ENCODE assay signal across 18 cellular contexts in the genomic region with DNA sequence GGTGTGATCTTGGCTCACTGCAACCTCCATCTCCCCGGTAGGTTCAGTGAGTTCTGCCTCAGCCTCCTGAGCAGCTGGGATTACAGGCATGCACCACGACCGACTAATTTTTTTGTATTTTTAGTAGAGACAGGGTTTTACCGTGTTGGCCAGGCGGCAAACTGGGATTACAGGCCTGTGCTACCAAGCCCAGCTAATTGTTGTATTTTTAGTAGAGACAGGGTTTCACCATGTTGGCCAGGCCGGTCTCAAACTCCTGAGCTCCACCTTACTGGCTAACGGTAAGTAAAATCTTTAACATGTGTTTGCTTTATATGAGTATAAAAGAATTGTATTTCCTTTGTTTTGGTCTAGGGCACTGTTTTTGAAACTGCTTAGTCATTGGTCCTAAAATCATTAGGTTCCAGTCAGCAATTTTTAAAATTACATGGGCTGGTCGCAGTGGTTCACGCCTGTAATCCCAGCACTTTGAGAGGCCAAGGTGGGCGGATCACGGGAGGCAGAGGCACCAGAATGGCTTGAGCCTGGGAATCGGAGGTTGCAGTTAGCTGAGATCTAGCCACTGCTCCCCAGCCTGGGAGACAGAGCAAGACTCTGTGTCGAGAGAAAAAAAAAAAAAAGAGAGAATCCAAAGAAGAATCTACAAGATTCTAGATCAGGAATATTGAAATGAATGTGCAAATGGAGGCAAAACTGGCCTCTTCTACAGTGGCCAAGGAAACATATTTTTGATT. TPM values are rescaled to one million over a fixed set of nuclear protein-coding genes. Genes with fewer than 3 reads are reported as not detected.
DNase-seq lines count a peak whose midpoint lies in the region; ATAC-seq, FAIRE-seq and TF ChIP-seq lines count a peak whose summit lies in the region.
"Had no signal": no experiment of that assay in that cellular context is flagged by ENCODE, and none has a peak within 500 bp of the region (broad histone marks: within the 10 kb centered on the region; RNA-seq: fewer than 3 reads in every experiment).

No MANE protein-coding gene starts in this region.

- peaks cover 31% of the 10 kb centered on the region for H3K4me1 Mint-ChIP-seq in activated naive CD4-positive, alpha-beta T cell treated with anti-CD3 and anti-CD28 coated beads for 36 hours (ENCODE audit: low read depth)
- peaks cover 37% of the 10 kb centered on the region for H3K4me1 Mint-ChIP-seq in stimulated activated effector memory CD8-positive, alpha-beta T cell treated with anti-CD3 and anti-CD28 coated beads, Interleukin-12 subunit alpha, Interleukin-12 subunit beta, amount 100 ng/mL, for 72 hours

- no peak for DNase-seq in activated naive CD4-positive, alpha-beta T cell treated with anti-CD3 and anti-CD28 coated beads for 36 hours
- DNase-seq in activated naive CD4-positive, alpha-beta T cell treated with Interleukin-2 at 50 U/mL for 16 hours, result no peak
- DNase-seq in RPMI8226 (peak; percentile 30), endothelial cell of umbilical vein (ENCODE audit: low read depth, low spot score) (no peak), KBM-7 (no peak)
- DNase-seq in stimulated activated effector memory CD8-positive, alpha-beta T cell treated with anti-CD3 and anti-CD28 coated beads, Interleukin-12 subunit alpha, Interleukin-12 subunit beta, amount 100 ng/mL, for 72 hours (ENCODE audit: low spot score in 2 of 2), result no peak
- DNase-seq: activated effector memory CD4-positive, alpha-beta T cell treated with anti-CD3 and anti-CD28 coated beads, Interleukin-2, amount 50 U/mL, for 16 hours; DMS79 treated with DMSO at 0.1 percent for 48 hours; mesendoderm; posterior cingulate gyrus; stimulated activated CD4-positive, alpha-beta T cell treated with anti-CD3 and anti-CD28 coated beads, Interleukin-2, amount 100 ng/mL, for 24 hours; uterus had no signal

- CTCF ChIA-PET in activated naive CD4-positive, alpha-beta T cell treated with anti-CD3 and anti-CD28 coated beads for 36 hours (lab: Charles Lee), result interaction anchor here (0.6 to 2.1 kb wide), 3 partner anchors 12 to 242 kb away, joined by 3 to 6 read pairs (median 3); no protein-coding TSS in a partner anchor
- CTCF ChIA-PET in endothelial cell of umbilical vein (lab: Charles Lee), result interaction anchor here (0.9 to 7.7 kb wide), 7 partner anchors 9 to 76 kb away, joined by 3 to 50 read pairs (median 9); a partner anchor contains a TSS

- FAIRE-seq in endothelial cell of umbilical vein (lab: Jason Lieb, UNC), result no peak
- FAIRE-seq: GM12878 had no signal

- BruUV-seq in endothelial cell of umbilical vein (replicated peaks; lab: Mats Ljungman, UMichigan), result no TSS peak

- H3K9me1 ChIP-seq in endothelial cell of umbilical vein (replicated peaks; ENCODE audit: control insufficient read depth, extremely low read depth, insufficient read depth, low read length), result no peaks in the 10 kb centered on the region

- H3K79me2 ChIP-seq in endothelial cell of umbilical vein (ENCODE audit: control insufficient read depth, insufficient read depth, low read length), result peaks cover 10% of the 10 kb centered on the region

- intact Hi-C loops in activated naive CD4-positive, alpha-beta T cell treated with anti-CD3 and anti-CD28 coated beads for 36 hours (cut with micrococcal nuclease), result loop anchor here (10.0 kb wide), 1 partner anchor 239 kb away; no protein-coding TSS in a partner anchor
- intact Hi-C loops in endothelial cell of umbilical vein (cut with micrococcal nuclease), result loop anchor here (5.0 kb wide), 1 partner anchor 138 kb away; a partner anchor contains a TSS

- no peak overlapping the region for H3K4me3 ChIP-seq in endothelial cell of umbilical vein (replicated peaks in 1 of 3; ENCODE audit: insufficient read depth in 1 of 3, low read depth in 1 of 3, low read length in 3 of 3)
- H3K4me3 ChIP-seq: esophagus muscularis mucosa, GM12878, uterus had no signal

- peaks cover 14% of the 10 kb centered on the region for H3K36me3 Mint-ChIP-seq in activated naive CD4-positive, alpha-beta T cell treated with anti-CD3 and anti-CD28 coated beads for 36 hours (ENCODE audit: low read depth)
- peaks cover 78% of the 10 kb centered on the region for H3K36me3 Mint-ChIP-seq in stimulated activated effector memory CD8-positive, alpha-beta T cell treated with anti-CD3 and anti-CD28 coated beads, Interleukin-12 subunit alpha, Interleukin-12 subunit beta, amount 100 ng/mL, for 72 hours

- dilution Hi-C loops in endothelial cell of umbilical vein (cut with MboI; ENCODE audit: extremely low pct_ligation_motif_present, low sequenced_read_pairs), result no loop called here

- peak overlapping the region; percentile 10 for H3K4me2 ChIP-seq in endothelial cell of umbilical vein (ENCODE audit: insufficient read depth, low read length)

- no peaks in the 10 kb centered on the region for H3K27me3 ChIP-seq in endothelial cell of umbilical vein (ENCODE audit: control insufficient read depth in 2 of 2, insufficient read depth in 2 of 2, low read length in 2 of 2)
- H3K27me3 ChIP-seq: esophagus muscularis mucosa, uterus had no signal

- peak overlapping the region; percentile 27 for H3K27ac ChIP-seq in endothelial cell of umbilical vein (ENCODE audit: insufficient read depth, low read depth, low read length)
- H3K27ac ChIP-seq: esophagus muscularis mucosa, HL-60, uterus had no signal

- no peak for ATAC-seq in stimulated activated effector memory CD8-positive, alpha-beta T cell treated with anti-CD3 and anti-CD28 coated beads, Interleukin-12 subunit alpha, Interleukin-12 subunit beta, amount 100 ng/mL, for 72 hours
- ATAC-seq in HG03378 (IDR thresholded peaks at IDR 0.05; ENCODE audit: unreplicated experiment), result no peak
- no peak for ATAC-seq in GM21515 (IDR thresholded peaks at IDR 0.05; ENCODE audit: unreplicated experiment)
- ATAC-seq: GM12878 had no signal

- no peaks in the 10 kb centered on the region for H4K20me1 ChIP-seq in endothelial cell of umbilical vein (replicated peaks; ENCODE audit: control insufficient read depth, extremely low read depth, insufficient read depth, low read length)

- no peaks in the 10 kb centered on the region for H3K9me3 Mint-ChIP-seq in activated naive CD4-positive, alpha-beta T cell treated with anti-CD3 and anti-CD28 coated beads for 36 hours
- H3K9me3 Mint-ChIP-seq in stimulated activated effector memory CD8-positive, alpha-beta T cell treated with anti-CD3 and anti-CD28 coated beads, Interleukin-12 subunit alpha, Interleukin-12 subunit beta, amount 100 ng/mL, for 72 hours, result no peaks in the 10 kb centered on the region
- H3K9me3 Mint-ChIP-seq: central memory CD8-positive, alpha-beta T cell had no signal

- peaks cover 26% of the 10 kb centered on the region for H3K4me1 ChIP-seq in endothelial cell of umbilical vein (ENCODE audit: control insufficient read depth, extremely low read depth, insufficient read depth, low read length)

- POLR2A ChIA-PET in endothelial cell of umbilical vein (lab: Charles Lee), result interaction anchor here (1.2 kb wide), 1 partner anchor 10 kb away, joined by 3 read pairs; no protein-coding TSS in a partner anchor

- no peak overlapping the region for H3K4me3 Mint-ChIP-seq in activated naive CD4-positive, alpha-beta T cell treated with anti-CD3 and anti-CD28 coated beads for 36 hours
- no peak overlapping the region for H3K4me3 Mint-ChIP-seq in stimulated activated effector memory CD8-positive, alpha-beta T cell treated with anti-CD3 and anti-CD28 coated beads, Interleukin-12 subunit alpha, Interleukin-12 subunit beta, amount 100 ng/mL, for 72 hours
- H3K4me3 Mint-ChIP-seq: central memory CD8-positive, alpha-beta T cell had no signal

- H3K9ac ChIP-seq in endothelial cell of umbilical vein (replicated peaks; ENCODE audit: extremely low read depth, insufficient read depth, low read length), result no peak overlapping the region

- in situ Hi-C loops in KBM-7 (cut with MboI; ENCODE audit: low pct_unique_long_range_greater_than_20kb, low sequenced_read_pairs), result no loop called here

- no peaks in the 10 kb centered on the region for H3K27me3 Mint-ChIP-seq in activated naive CD4-positive, alpha-beta T cell treated with anti-CD3 and anti-CD28 coated beads for 36 hours (ENCODE audit: low read depth)
- H3K27me3 Mint-ChIP-seq: central memory CD8-positive, alpha-beta T cell had no signal

- peaks cover 0 to 3% of the 10 kb centered on the region in 2 experiments for H3K36me3 ChIP-seq in endothelial cell of umbilical vein (ENCODE audit: control insufficient read depth in 2 of 2, extremely low read depth in 1 of 2, insufficient read depth in 2 of 2, low read length in 2 of 2)
- H3K36me3 ChIP-seq: uterus had no signal

- no peak overlapping the region for H2AFZ ChIP-seq in endothelial cell of umbilical vein (ENCODE audit: low read depth, low read length)

- peak overlapping the region; percentile 82 for H3K27ac Mint-ChIP-seq in activated naive CD4-positive, alpha-beta T cell treated with anti-CD3 and anti-CD28 coated beads for 36 hours
- peak overlapping the region; percentile 89 for H3K27ac Mint-ChIP-seq in stimulated activated effector memory CD8-positive, alpha-beta T cell treated with anti-CD3 and anti-CD28 coated beads, Interleukin-12 subunit alpha, Interleukin-12 subunit beta, amount 100 ng/mL, for 72 hours

- no peak for TF ChIP-seq POLR2A in endothelial cell of umbilical vein (IDR thresholded peaks at IDR 0.05; ENCODE audit: low read depth, low read length)

- no peak for TF ChIP-seq CTCF in endothelial cell of umbilical vein (IDR thresholded peaks at IDR 0.05; ENCODE audit: extremely low read depth in 1 of 2, insufficient read depth in 1 of 2, low read depth in 1 of 2, low read length in 2 of 2)

- no peaks in the 10 kb centered on the region for H3K9me3 ChIP-seq in endothelial cell of umbilical vein (replicated peaks; ENCODE audit: control insufficient read depth, insufficient read depth, low read length)
- H3K9me3 ChIP-seq: esophagus muscularis mucosa, uterus had no signal

RNA-seq across cellular contexts. Expression of a gene that starts 3.6 kb away (rescaled TPM):
- total RNA-seq in activated naive CD4-positive, alpha-beta T cell treated with anti-CD3 and anti-CD28 coated beads for 36 hours, result 10 to 100 TPM; 33.5 to 35.4 TPM
- total RNA-seq in endothelial cell of umbilical vein, result 51.2 and 51.7 TPM in 2 replicates
- polyA plus RNA-seq in endothelial cell of umbilical vein, result 32.0 and 37.3 TPM in 2 replicates
- polyA plus RNA-seq in endothelial cell of umbilical vein (2011; cell fraction: cytosol; rRNA removed), result 23.0 and 28.7 TPM in 2 replicates
- 67.2 and 71.4 TPM in 2 replicates for polyA plus RNA-seq in endothelial cell of umbilical vein (2011; cell fraction: nucleus; rRNA removed)
- 29.5 and 34.1 TPM in 2 replicates for polyA plus RNA-seq in endothelial cell of umbilical vein (2012)
- polyA minus RNA-seq in endothelial cell of umbilical vein, result 13.5 and 16.3 TPM in 2 replicates
- polyA minus RNA-seq in endothelial cell of umbilical vein (2011; cell fraction: cytosol; rRNA and poly(A)+ RNA removed), result 33.3 TPM
- polyA minus RNA-seq in endothelial cell of umbilical vein (2011; cell fraction: nucleus; rRNA and poly(A)+ RNA removed), result 11.1 and 21.3 TPM in 2 replicates

RNA-seq across cellular contexts. Expression of a gene that starts 32.3 kb away (rescaled TPM):
- total RNA-seq in activated naive CD4-positive, alpha-beta T cell treated with anti-CD3 and anti-CD28 coated beads for 36 hours, result 10 to 100 TPM; 12.7 to 15.2 TPM
- 18.3 and 24.1 TPM in 2 replicates for total RNA-seq in endothelial cell of umbilical vein
- 34.6 and 45.1 TPM in 2 replicates for polyA plus RNA-seq in endothelial cell of umbilical vein
- polyA plus RNA-seq in endothelial cell of umbilical vein (2011; cell fraction: cytosol; rRNA removed), result 21.5 and 38.9 TPM in 2 replicates
- polyA plus RNA-seq in endothelial cell of umbilical vein (2011; cell fraction: nucleus; rRNA removed), result 10.8 and 12.1 TPM in 2 replicates
- polyA plus RNA-seq in endothelial cell of umbilical vein (2012), result 22.9 and 29.6 TPM in 2 replicates
- polyA minus RNA-seq in endothelial cell of umbilical vein, result 5.2 and 7.3 TPM in 2 replicates
- 92.6 TPM for polyA minus RNA-seq in endothelial cell of umbilical vein (2011; cell fraction: cytosol; rRNA and poly(A)+ RNA removed)
- polyA minus RNA-seq in endothelial cell of umbilical vein (2011; cell fraction: nucleus; rRNA and poly(A)+ RNA removed), result 1.4 and 3.6 TPM in 2 replicates

RNA-seq across cellular contexts. Expression of a gene that starts 48.7 kb away (rescaled TPM):
- total RNA-seq in activated naive CD4-positive, alpha-beta T cell treated with anti-CD3 and anti-CD28 coated beads for 36 hours, result not detected
- total RNA-seq in endothelial cell of umbilical vein, result not detected in 2 replicates
- polyA plus RNA-seq in endothelial cell of umbilical vein, result not detected in 2 replicates
- not detected in 2 replicates for polyA plus RNA-seq in endothelial cell of umbilical vein (2011; cell fraction: cytosol; rRNA removed)
- not detected in 2 replicates for polyA plus RNA-seq in endothelial cell of umbilical vein (2011; cell fraction: nucleus; rRNA removed)
- 0.08 TPM in 1 of 2 replicates, not detected in the other for polyA plus RNA-seq in endothelial cell of umbilical vein (2012)
- not detected in 2 replicates for polyA minus RNA-seq in endothelial cell of umbilical vein
- polyA minus RNA-seq in endothelial cell of umbilical vein (2011; cell fraction: cytosol; rRNA and poly(A)+ RNA removed), result 2.3 TPM
- not detected in 2 replicates for polyA minus RNA-seq in endothelial cell of umbilical vein (2011; cell fraction: nucleus; rRNA and poly(A)+ RNA removed)

RNA-seq across cellular contexts. Expression of a gene that starts 53.8 kb away (rescaled TPM):
- total RNA-seq in activated naive CD4-positive, alpha-beta T cell treated with anti-CD3 and anti-CD28 coated beads for 36 hours, result 10 to 100 TPM; 25.8 to 28.2 TPM
- total RNA-seq in endothelial cell of umbilical vein, result 25.4 and 31.2 TPM in 2 replicates
- polyA plus RNA-seq in endothelial cell of umbilical vein, result 23.8 and 25.7 TPM in 2 replicates
- polyA plus RNA-seq in endothelial cell of umbilical vein (2011; cell fraction: cytosol; rRNA removed), result 17.0 and 17.7 TPM in 2 replicates
- polyA plus RNA-seq in endothelial cell of umbilical vein (2011; cell fraction: nucleus; rRNA removed), result 16.3 and 18.2 TPM in 2 replicates
- polyA plus RNA-seq in endothelial cell of umbilical vein (2012), result 10.2 and 11.6 TPM in 2 replicates
- 11.3 and 13.2 TPM in 2 replicates for polyA minus RNA-seq in endothelial cell of umbilical vein
- polyA minus RNA-seq in endothelial cell of umbilical vein (2011; cell fraction: cytosol; rRNA and poly(A)+ RNA removed), result 59.7 TPM
- polyA minus RNA-seq in endothelial cell of umbilical vein (2011; cell fraction: nucleus; rRNA and poly(A)+ RNA removed), result 3.6 and 4.8 TPM in 2 replicates

RNA-seq across cellular contexts. Expression of a gene that starts 57.4 kb away (rescaled TPM):
- total RNA-seq in activated naive CD4-positive, alpha-beta T cell treated with anti-CD3 and anti-CD28 coated beads for 36 hours, result not detected
- total RNA-seq in endothelial cell of umbilical vein, result not detected in 2 replicates
- not detected in 2 replicates for polyA plus RNA-seq in endothelial cell of umbilical vein
- not detected in 2 replicates for polyA plus RNA-seq in endothelial cell of umbilical vein (2011; cell fraction: cytosol; rRNA removed)
- polyA plus RNA-seq in endothelial cell of umbilical vein (2011; cell fraction: nucleus; rRNA removed), result not detected in 2 replicates
- not detected in 2 replicates for polyA plus RNA-seq in endothelial cell of umbilical vein (2012)
- polyA minus RNA-seq in endothelial cell of umbilical vein, result not detected in 2 replicates
- not detected for polyA minus RNA-seq in endothelial cell of umbilical vein (2011; cell fraction: cytosol; rRNA and poly(A)+ RNA removed)
- polyA minus RNA-seq in endothelial cell of umbilical vein (2011; cell fraction: nucleus; rRNA and poly(A)+ RNA removed), result not detected in 2 replicates
- total RNA-seq: esophagus muscularis mucosa, GM12878 had no signal
- polyA plus RNA-seq: GM12878 had no signal
